Comparison of ENCODE assay signal across 1 cellular context in genomic region chr13:44622259-44622658, GRCh38.
TF ChIP-seq lines count a peak whose summit lies in the region.

No MANE protein-coding gene starts in this region.

TF ChIP-seq in H1, 55 proteins besides CTCF, POLR2A, EP300 and RAD21:
- TF ChIP-seq EGR1 (IDR thresholded peaks at IDR 0.05; ENCODE audit: borderline replicate concordance, low read depth, low read length) (no peak), SAP30 (IDR thresholded peaks at IDR 0.05; ENCODE audit: insufficient read depth, insufficient replicate concordance, low read length) (no peak), RFX5 (IDR thresholded peaks at IDR 0.05; ENCODE audit: borderline replicate concordance, low read depth, low read length) (no peak), CREB1 (IDR thresholded peaks at IDR 0.05) (no peak), RXRA (IDR thresholded peaks at IDR 0.05; ENCODE audit: insufficient read depth, low read depth, low read length) (no peak), JUN (IDR thresholded peaks at IDR 0.05; ENCODE audit: low read depth, low read length) (no peak), NANOG (IDR thresholded peaks at IDR 0.05; ENCODE audit: insufficient read depth, low read depth, low read length, poor library complexity, severe bottlenecking) (no peak), NRF1 (IDR thresholded peaks at IDR 0.05; ENCODE audit: low read depth, low read length) (no peak), TCF12 (IDR thresholded peaks at IDR 0.05; ENCODE audit: low read depth, low read length) (no peak), E2F6 (IDR thresholded peaks at IDR 0.05) (no peak), ATF2 (IDR thresholded peaks at IDR 0.05; ENCODE audit: low read length) (no peak), TAF1 (IDR thresholded peaks at IDR 0.05; ENCODE audit: low read depth, low read length) (no peak), HDAC6 (IDR thresholded peaks at IDR 0.05; ENCODE audit: low read depth, low read length) (no peak), SUZ12 (IDR thresholded peaks at IDR 0.05; ENCODE audit: low read length) (no peak)
